1 cellular context compared by ENCODE assay signal in the genomic region with DNA sequence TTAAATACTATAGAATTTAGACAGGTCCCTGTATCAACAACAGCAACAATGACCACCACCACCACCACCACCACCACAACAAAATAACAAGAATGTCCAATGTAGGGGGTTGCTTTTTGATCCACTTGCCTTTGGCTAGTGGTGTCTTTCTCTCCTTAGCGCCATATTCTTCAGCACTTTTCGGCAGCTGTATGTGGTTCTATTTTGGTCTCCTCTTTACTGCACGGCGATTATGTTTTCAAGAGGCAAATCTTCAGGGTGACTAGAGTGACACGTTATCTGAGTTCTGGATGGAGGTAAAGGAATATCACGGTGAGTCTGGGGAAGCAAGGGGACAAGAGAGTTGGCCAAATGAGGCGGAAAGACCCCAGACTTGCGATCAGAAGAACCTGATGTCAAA.
TF ChIP-seq lines count a peak whose summit lies in the region.

No MANE protein-coding gene starts in this region.

TF ChIP-seq in GM23338, 12 proteins besides CTCF, POLR2A, EP300 and RAD21 (continued from another document):
- TF ChIP-seq, protein P1, sequence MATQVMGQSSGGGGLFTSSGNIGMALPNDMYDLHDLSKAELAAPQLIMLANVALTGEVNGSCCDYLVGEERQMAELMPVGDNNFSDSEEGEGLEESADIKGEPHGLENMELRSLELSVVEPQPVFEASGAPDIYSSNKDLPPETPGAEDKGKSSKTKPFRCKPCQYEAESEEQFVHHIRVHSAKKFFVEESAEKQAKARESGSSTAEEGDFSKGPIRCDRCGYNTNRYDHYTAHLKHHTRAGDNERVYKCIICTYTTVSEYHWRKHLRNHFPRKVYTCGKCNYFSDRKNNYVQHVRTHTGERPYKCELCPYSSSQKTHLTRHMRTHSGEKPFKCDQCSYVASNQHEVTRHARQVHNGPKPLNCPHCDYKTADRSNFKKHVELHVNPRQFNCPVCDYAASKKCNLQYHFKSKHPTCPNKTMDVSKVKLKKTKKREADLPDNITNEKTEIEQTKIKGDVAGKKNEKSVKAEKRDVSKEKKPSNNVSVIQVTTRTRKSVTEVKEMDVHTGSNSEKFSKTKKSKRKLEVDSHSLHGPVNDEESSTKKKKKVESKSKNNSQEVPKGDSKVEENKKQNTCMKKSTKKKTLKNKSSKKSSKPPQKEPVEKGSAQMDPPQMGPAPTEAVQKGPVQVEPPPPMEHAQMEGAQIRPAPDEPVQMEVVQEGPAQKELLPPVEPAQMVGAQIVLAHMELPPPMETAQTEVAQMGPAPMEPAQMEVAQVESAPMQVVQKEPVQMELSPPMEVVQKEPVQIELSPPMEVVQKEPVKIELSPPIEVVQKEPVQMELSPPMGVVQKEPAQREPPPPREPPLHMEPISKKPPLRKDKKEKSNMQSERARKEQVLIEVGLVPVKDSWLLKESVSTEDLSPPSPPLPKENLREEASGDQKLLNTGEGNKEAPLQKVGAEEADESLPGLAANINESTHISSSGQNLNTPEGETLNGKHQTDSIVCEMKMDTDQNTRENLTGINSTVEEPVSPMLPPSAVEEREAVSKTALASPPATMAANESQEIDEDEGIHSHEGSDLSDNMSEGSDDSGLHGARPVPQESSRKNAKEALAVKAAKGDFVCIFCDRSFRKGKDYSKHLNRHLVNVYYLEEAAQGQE (IDR thresholded peaks at IDR 0.05; ENCODE audit: unreplicated experiment) = no peak
- TF ChIP-seq, protein P2, sequence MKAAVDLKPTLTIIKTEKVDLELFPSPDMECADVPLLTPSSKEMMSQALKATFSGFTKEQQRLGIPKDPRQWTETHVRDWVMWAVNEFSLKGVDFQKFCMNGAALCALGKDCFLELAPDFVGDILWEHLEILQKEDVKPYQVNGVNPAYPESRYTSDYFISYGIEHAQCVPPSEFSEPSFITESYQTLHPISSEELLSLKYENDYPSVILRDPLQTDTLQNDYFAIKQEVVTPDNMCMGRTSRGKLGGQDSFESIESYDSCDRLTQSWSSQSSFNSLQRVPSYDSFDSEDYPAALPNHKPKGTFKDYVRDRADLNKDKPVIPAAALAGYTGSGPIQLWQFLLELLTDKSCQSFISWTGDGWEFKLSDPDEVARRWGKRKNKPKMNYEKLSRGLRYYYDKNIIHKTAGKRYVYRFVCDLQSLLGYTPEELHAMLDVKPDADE (IDR thresholded peaks at IDR 0.05) = no peak
- TF ChIP-seq ZNF331 (CRISPR knock-in tag; IDR thresholded peaks at IDR 0.05; ENCODE audit: low read depth) (no peak), ZNF114 (CRISPR knock-in tag; IDR thresholded peaks at IDR 0.05) (no peak), STAT1 (IDR thresholded peaks at IDR 0.05; ENCODE audit: unreplicated experiment) (no peak), EZH2phosphoT487 (IDR thresholded peaks at IDR 0.05; ENCODE audit: unreplicated experiment) (no peak)
- TF ChIP-seq, protein P3, sequence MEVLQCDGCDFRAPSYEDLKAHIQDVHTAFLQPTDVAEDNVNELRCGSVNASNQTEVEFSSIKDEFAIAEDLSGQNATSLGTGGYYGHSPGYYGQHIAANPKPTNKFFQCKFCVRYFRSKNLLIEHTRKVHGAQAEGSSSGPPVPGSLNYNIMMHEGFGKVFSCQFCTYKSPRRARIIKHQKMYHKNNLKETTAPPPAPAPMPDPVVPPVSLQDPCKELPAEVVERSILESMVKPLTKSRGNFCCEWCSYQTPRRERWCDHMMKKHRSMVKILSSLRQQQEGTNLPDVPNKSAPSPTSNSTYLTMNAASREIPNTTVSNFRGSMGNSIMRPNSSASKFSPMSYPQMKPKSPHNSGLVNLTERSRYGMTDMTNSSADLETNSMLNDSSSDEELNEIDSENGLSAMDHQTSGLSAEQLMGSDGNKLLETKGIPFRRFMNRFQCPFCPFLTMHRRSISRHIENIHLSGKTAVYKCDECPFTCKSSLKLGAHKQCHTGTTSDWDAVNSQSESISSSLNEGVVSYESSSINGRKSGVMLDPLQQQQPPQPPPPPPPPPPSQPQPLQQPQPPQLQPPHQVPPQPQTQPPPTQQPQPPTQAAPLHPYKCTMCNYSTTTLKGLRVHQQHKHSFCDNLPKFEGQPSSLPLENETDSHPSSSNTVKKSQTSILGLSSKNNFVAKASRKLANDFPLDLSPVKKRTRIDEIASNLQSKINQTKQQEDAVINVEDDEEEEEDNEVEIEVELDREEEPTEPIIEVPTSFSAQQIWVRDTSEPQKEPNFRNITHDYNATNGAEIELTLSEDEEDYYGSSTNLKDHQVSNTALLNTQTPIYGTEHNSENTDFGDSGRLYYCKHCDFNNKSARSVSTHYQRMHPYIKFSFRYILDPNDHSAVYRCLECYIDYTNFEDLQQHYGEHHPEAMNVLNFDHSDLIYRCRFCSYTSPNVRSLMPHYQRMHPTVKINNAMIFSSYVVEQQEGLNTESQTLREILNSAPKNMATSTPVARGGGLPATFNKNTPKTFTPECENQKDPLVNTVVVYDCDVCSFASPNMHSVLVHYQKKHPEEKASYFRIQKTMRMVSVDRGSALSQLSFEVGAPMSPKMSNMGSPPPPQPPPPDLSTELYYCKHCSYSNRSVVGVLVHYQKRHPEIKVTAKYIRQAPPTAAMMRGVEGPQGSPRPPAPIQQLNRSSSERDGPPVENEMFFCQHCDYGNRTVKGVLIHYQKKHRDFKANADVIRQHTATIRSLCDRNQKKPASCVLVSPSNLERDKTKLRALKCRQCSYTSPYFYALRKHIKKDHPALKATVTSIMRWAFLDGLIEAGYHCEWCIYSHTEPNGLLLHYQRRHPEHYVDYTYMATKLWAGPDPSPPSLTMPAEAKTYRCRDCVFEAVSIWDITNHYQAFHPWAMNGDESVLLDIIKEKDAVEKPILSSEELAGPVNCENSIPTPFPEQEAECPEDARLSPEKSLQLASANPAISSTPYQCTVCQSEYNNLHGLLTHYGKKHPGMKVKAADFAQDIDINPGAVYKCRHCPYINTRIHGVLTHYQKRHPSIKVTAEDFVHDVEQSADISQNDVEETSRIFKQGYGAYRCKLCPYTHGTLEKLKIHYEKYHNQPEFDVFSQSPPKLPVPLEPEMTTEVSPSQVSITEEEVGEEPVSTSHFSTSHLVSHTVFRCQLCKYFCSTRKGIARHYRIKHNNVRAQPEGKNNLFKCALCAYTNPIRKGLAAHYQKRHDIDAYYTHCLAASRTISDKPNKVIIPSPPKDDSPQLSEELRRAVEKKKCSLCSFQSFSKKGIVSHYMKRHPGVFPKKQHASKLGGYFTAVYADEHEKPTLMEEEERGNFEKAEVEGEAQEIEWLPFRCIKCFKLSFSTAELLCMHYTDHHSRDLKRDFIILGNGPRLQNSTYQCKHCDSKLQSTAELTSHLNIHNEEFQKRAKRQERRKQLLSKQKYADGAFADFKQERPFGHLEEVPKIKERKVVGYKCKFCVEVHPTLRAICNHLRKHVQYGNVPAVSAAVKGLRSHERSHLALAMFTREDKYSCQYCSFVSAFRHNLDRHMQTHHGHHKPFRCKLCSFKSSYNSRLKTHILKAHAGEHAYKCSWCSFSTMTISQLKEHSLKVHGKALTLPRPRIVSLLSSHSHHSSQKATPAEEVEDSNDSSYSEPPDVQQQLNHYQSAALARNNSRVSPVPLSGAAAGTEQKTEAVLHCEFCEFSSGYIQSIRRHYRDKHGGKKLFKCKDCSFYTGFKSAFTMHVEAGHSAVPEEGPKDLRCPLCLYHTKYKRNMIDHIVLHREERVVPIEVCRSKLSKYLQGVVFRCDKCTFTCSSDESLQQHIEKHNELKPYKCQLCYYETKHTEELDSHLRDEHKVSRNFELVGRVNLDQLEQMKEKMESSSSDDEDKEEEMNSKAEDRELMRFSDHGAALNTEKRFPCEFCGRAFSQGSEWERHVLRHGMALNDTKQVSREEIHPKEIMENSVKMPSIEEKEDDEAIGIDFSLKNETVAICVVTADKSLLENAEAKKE (CRISPR knock-in tag; IDR thresholded peaks at IDR 0.05) = no peak
TF ChIP-seq in GM23338: peak in this region for 0.
